8 cellular contexts compared by ENCODE assay signal in the genomic region with DNA sequence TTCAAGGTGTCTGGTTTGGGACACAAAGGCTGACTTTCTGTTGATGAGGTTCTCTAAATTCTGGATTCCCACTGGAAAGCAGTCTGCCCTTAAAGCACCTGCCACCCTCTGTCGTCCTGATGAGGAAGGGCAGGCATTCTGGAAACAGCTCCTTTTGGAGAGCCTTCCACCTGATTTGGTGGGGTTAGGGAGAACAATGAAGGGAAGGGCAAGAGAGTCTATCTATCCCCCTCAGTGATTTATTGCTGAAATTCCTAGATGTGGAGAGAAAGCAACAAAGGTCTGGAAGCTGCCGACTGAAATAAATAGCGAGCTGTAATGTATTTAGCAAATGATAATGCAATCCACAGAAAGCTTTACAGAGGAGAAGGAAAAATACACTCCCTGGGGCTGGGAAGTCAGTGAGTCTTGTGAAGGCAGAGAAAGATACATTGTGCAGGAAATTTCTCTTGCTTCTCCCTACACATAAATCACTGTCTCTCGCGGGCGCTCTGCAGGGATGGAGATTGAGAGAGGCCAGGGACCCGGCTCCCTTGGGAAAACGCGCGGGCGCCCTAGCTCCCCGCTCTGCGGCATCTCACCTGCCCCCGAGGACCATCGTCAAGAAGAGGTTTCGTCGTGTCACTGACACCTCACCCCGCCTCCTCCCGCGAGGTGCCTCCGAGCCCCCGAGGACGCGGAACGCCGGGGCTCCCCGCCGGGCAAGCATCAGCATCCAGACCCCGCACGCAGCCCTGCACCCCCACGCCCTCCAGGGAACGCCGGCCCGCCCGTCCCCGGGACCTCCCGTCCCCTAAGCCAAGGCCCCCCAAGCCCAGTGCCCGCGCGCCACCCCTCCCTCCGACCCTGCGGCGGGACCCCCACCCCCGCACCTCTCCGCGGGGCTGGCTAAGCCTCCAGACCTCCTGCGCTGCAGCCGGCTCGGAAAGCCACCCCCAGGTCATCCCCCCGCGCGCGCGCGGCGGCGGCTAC. TPM values are rescaled to one million over a fixed set of nuclear protein-coding genes. Genes with fewer than 3 reads are reported as not detected.
A peak's percentile ranks its signal among the peaks of the same experiment; 100 is the strongest.
DNase-seq lines count a peak whose midpoint lies in the region; ATAC-seq and TF ChIP-seq lines count a peak whose summit lies in the region.

No MANE protein-coding gene starts in this region.

- H3K27ac ChIP-seq in HUES64 (ENCODE audit: low read depth, low read length) = no peak overlapping the region
- peak overlapping the region; percentile 32; the same call in 1 of the 2 replicates for H3K27ac ChIP-seq in SJCRH30

- H3K9me3 ChIP-seq in HUES64 (ENCODE audit: insufficient read depth, low read depth, low read length) = no peaks in the 10 kb centered on the region
- H3K9me3 ChIP-seq in SJCRH30 (replicated peaks) = no peaks in the 10 kb centered on the region

- H3K9ac ChIP-seq in HUES64 (ENCODE audit: low read depth, low read length) = peak overlapping the region; percentile 4; the same call in 1 of the 2 replicates

- no peak for ATAC-seq in activated CD4-positive, alpha-beta T cell treated with anti-CD3 and anti-CD28 coated beads for 36 hours

- H3K4me1 ChIP-seq in HUES64 (ENCODE audit: insufficient read depth, low read length) = peaks cover 27% of the 10 kb centered on the region
- H3K4me1 ChIP-seq in SJCRH30 = no peaks in the 10 kb centered on the region; the same call in 1 of the 2 replicates

- H3K4me1 Mint-ChIP-seq in activated CD4-positive, alpha-beta T cell treated with anti-CD3 and anti-CD28 coated beads for 36 hours = peaks cover 5% of the 10 kb centered on the region

- TF ChIP-seq CTCF in cardiac fibroblast (IDR thresholded peaks at IDR 0.05; ENCODE audit: low read depth, low read length) = peak; percentile 44

- peak overlapping the region; percentile 27 for H3K27ac Mint-ChIP-seq in activated CD4-positive, alpha-beta T cell treated with anti-CD3 and anti-CD28 coated beads for 36 hours

- H3K4me3 Mint-ChIP-seq in activated CD4-positive, alpha-beta T cell treated with anti-CD3 and anti-CD28 coated beads for 36 hours = peak overlapping the region; percentile 74

- no peaks in the 10 kb centered on the region for H3K9me3 Mint-ChIP-seq in activated CD4-positive, alpha-beta T cell treated with anti-CD3 and anti-CD28 coated beads for 36 hours (ENCODE audit: low read depth)

- peak; percentile 50 for DNase-seq in activated CD4-positive, alpha-beta T cell treated with anti-CD3 and anti-CD28 coated beads for 36 hours
- DNase-seq in activated CD4-positive, alpha-beta T cell treated with anti-CD3 and anti-CD28 coated beads for 1 hour = no peak
- peak; percentile 43 to 65 for DNase-seq in SJCRH30
- peak; percentile 24 to 36 for DNase-seq in cardiac fibroblast (ENCODE audit: low read depth in 2 of 2)
- peak; percentile 54 for DNase-seq in kidney tubule cell (ENCODE audit: low spot score)
- peak; percentile 6 to 30 for DNase-seq in stimulated activated CD4-positive, alpha-beta T cell treated with anti-CD3 and anti-CD28 coated beads, Interleukin-1b, Interleukin-23, amount 100 ng/mL, for 4 hours (ENCODE audit: low read depth in 2 of 2)
- DNase-seq in NCI-H128 (lab: John Stamatoyannopoulos, UW; ENCODE audit: unreplicated experiment) = no peak

- H3K27me3 ChIP-seq in HUES64 (ENCODE audit: insufficient read depth, low read length) = no peaks in the 10 kb centered on the region
- no peaks in the 10 kb centered on the region for H3K27me3 ChIP-seq in SJCRH30

- CTCF ChIA-PET in activated CD4-positive, alpha-beta T cell treated with anti-CD3 and anti-CD28 coated beads for 36 hours (lab: Charles Lee) = interaction anchor here (0.6 to 1.3 kb wide), 5 partner anchors 11 to 419 kb away, joined by 3 to 5 read pairs (median 3); no protein-coding TSS in a partner anchor

- under 1% methylated on average over 57 of the region's 57 CpGs for WGBS in HUES64

- peaks cover 12% of the 10 kb centered on the region for H3K27me3 Mint-ChIP-seq in activated CD4-positive, alpha-beta T cell treated with anti-CD3 and anti-CD28 coated beads for 36 hours

- H3K36me3 ChIP-seq in HUES64 (ENCODE audit: insufficient read depth, low read length) (no peaks in the 10 kb centered on the region), SJCRH30 (peaks cover 5% of the 10 kb centered on the region; the same call in 1 of the 2 replicates)

- H3K4me3 ChIP-seq in HUES64 (ENCODE audit: low read length) (peak overlapping the region; percentile 62), SJCRH30 (peak overlapping the region; percentile 67), cardiac fibroblast (replicated peaks in 1 of 2; ENCODE audit: low read depth in 2 of 2, low read length in 2 of 2) (peak overlapping the region; percentile 64 to 70)

- H3K36me3 Mint-ChIP-seq in activated CD4-positive, alpha-beta T cell treated with anti-CD3 and anti-CD28 coated beads for 36 hours (ENCODE audit: low read depth) = no peaks in the 10 kb centered on the region

- intact Hi-C loops in activated CD4-positive, alpha-beta T cell treated with anti-CD3 and anti-CD28 coated beads for 36 hours (cut with DNase I, micrococcal nuclease) = loop anchor here (1.0 to 10.0 kb wide), 7 partner anchors 175 to 1107 kb away; partner anchors contain the start of genes CCDC15 (in 1 of the 2), CHEK1 (in 1 of the 2), FOXRED1 (in 1 of the 2) and HYLS1 (in 1 of the 2)

- POLR2A ChIA-PET in activated CD4-positive, alpha-beta T cell treated with anti-CD3 and anti-CD28 coated beads for 36 hours (lab: Charles Lee) = interaction anchor here (0.6 kb wide), 1 partner anchor 22 kb away, joined by 5 read pairs; no protein-coding TSS in a partner anchor

RNA-seq across cellular contexts. Expression of gene CDON, which starts 0.7 kb away (rescaled TPM):
- total RNA-seq in activated CD4-positive, alpha-beta T cell treated with anti-CD3 and anti-CD28 coated beads for 36 hours = 1 to 10 TPM; 1.8 to 3.2 TPM
- 14.9 TPM for polyA plus RNA-seq in HUES64 (2013, experiment 1 of 2)
- 21.2 TPM for polyA plus RNA-seq in HUES64 (2013, experiment 2 of 2)
- total RNA-seq in SJCRH30 (2014; rRNA removed; shearing (Covaris generic)) = 59.6 and 76.1 TPM in 2 replicates

Comparison
In these comparisons a context has a peak if more than half of its experiments do, and no peak if none do; other contexts are left out.
1. DNase-seq: peak in activated CD4-positive, alpha-beta T cell treated with anti-CD3 and anti-CD28 coated beads for 36 hours (single experiment), SJCRH30 (2 of 2), cardiac fibroblast (2 of 2), kidney tubule cell (single experiment) and stimulated activated CD4-positive, alpha-beta T cell treated with anti-CD3 and anti-CD28 coated beads, Interleukin-1b, Interleukin-23, amount 100 ng/mL, for 4 hours (2 of 2); none in activated CD4-positive, alpha-beta T cell treated with anti-CD3 and anti-CD28 coated beads for 1 hour (single experiment) and NCI-H128 (single experiment).
2. RNA of gene CDON, which starts 0.7 kb away (total RNA-seq): 59.6 to 76.1 TPM in SJCRH30; 1.8 to 3.2 TPM in activated CD4-positive, alpha-beta T cell treated with anti-CD3 and anti-CD28 coated beads for 36 hours; every median in the first group is over 10 times any median in the second.
3. Peak in every context shown above with its lines, with median percentiles within 50 percentile points of each other: H3K4me3 ChIP-seq.